1 cellular context compared by ENCODE assay signal in genomic region chr22:31945971-31946680, GRCh38.
TF ChIP-seq lines count a peak whose summit lies in the region.

No MANE protein-coding gene starts in this region.

TF ChIP-seq in IMR-90, 13 proteins besides CTCF, POLR2A, EP300 and RAD21:
- no peak for TF ChIP-seq ELK1 (IDR thresholded peaks at IDR 0.05; ENCODE audit: borderline replicate concordance, low read depth, low read length)
- TF ChIP-seq SMC3 (IDR thresholded peaks at IDR 0.05; ENCODE audit: low read depth, low read length) = no peak
- TF ChIP-seq CHD1 (IDR thresholded peaks at IDR 0.05; ENCODE audit: low read depth, low read length) = no peak
- TF ChIP-seq FOS (IDR thresholded peaks at IDR 0.05; ENCODE audit: low read depth, low read length) = no peak
- TF ChIP-seq MAFK (IDR thresholded peaks at IDR 0.05; ENCODE audit: low read depth, low read length) = no peak
- no peak for TF ChIP-seq CEBPB (IDR thresholded peaks at IDR 0.05; ENCODE audit: low read depth, low read length)
- TF ChIP-seq MXI1 (IDR thresholded peaks at IDR 0.05; ENCODE audit: borderline replicate concordance, low read depth, low read length) = no peak
- no peak for TF ChIP-seq RFX5 (IDR thresholded peaks at IDR 0.05; ENCODE audit: low read depth, low read length)
